1 cellular context compared by ENCODE assay signal in the genomic region with DNA sequence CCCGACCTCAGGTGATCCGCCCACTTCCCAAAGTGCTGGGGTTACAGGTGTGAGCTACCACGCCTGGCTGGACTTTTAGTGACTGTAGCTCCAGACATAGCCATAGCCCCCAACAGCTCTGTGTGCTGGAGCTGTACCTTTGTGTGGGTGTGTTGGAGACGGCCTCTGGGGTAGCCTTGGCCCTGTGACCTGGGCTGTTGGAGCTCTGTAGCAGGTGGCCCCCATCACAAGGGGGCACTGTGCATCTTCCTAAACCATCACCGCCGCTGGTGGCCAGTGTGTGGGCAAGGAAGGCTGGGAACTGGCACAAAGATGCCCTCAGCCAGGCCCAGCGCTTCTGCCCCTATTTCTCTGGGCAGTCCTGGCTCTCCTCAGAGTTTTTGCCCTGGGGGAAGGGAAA.
TF ChIP-seq lines count a peak whose summit lies in the region.

No MANE protein-coding gene starts in this region.

TF ChIP-seq in Ishikawa, 13 proteins besides CTCF, POLR2A, EP300 and RAD21 (continued from another document):
- no peak for TF ChIP-seq FOXM1 (IDR thresholded peaks at IDR 0.05; ENCODE audit: borderline replicate concordance, low read depth)
- TF ChIP-seq REST (IDR thresholded peaks at IDR 0.05; ENCODE audit: low read depth), result no peak
- TF ChIP-seq TAF1 (IDR thresholded peaks at IDR 0.05; ENCODE audit: low read depth), result no peak
- TF ChIP-seq CEBPB (IDR thresholded peaks at IDR 0.05), result no peak
- no peak for TF ChIP-seq USF1 (IDR thresholded peaks at IDR 0.05)
- no peak for TF ChIP-seq EGR1 (IDR thresholded peaks at IDR 0.05)
TF ChIP-seq in Ishikawa: peak in this region for 0.
